ENCODE assay signal across 5 cellular contexts in the genomic region with DNA sequence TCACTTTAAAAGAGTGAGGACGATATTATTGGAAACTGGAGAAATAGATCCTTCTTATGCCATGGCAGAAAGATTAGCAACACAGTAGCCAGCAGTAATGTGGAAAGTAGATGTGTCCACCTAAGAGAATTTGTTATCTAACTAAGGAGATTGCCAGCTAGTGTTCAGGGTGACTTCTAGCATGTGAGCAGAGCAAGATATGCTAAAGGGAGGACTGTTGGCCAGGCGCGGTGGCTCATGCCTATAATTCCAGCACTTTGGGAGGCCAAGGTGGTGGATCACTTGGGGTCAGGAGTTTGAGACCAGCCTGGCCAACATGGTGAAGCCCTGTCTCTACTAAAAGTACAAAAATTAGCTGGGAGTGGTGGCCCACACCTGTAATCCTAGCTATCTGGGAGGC. TPM values are rescaled to one million over a fixed set of nuclear protein-coding genes. Genes with fewer than 3 reads are reported as not detected.
DNase-seq lines count a peak whose midpoint lies in the region; ATAC-seq, FAIRE-seq and TF ChIP-seq lines count a peak whose summit lies in the region.
"Not testable (repeated sequence)": the region's sequence is repeated elsewhere in the genome, so short reads cannot be mapped to it uniquely, and the experiment has no call there.

No MANE protein-coding gene starts in this region.

- H3K4me1 ChIP-seq in IMR-90 (ENCODE audit: control insufficient read depth, insufficient read depth, low read length); K562 (replicated peaks in 1 of 2; ENCODE audit: control insufficient read depth in 2 of 2, insufficient read depth in 2 of 2, low read length in 2 of 2); keratinocyte (ENCODE audit: control insufficient read depth, extremely low read depth, insufficient read depth, low read length); testis: not testable (repeated sequence)

- not testable (repeated sequence) for FAIRE-seq in K562 (lab: Jason Lieb, UNC)
- peak; percentile 23 for FAIRE-seq in keratinocyte (lab: Jason Lieb, UNC)

- not testable (repeated sequence) for H3K18ac ChIP-seq in IMR-90 (ENCODE audit: low read depth, low read length)

- not testable (repeated sequence) for H4K8ac ChIP-seq in IMR-90 (ENCODE audit: low read depth in 2 of 2, low read length in 2 of 2)

- H3K14ac ChIP-seq in IMR-90 (replicated peaks; ENCODE audit: low read depth, low read length): not testable (repeated sequence)

- POLR2A ChIA-PET in IMR-90 (lab: Charles Lee; ENCODE audit: unreplicated experiment): not testable (repeated sequence)
- POLR2A ChIA-PET in K562 (lab: Yijun Ruan, JAX): interaction anchor here (0.5 kb wide), 1 partner anchor 16 kb away, joined by 5 read pairs; no protein-coding TSS in a partner anchor

- H2AFZ ChIP-seq in IMR-90 (replicated peaks; ENCODE audit: low read length, poor library complexity); K562 (ENCODE audit: low read depth, low read length); keratinocyte (ENCODE audit: control insufficient read depth, low read length): not testable (repeated sequence)

- no CpG with 5 or more reads among the region's 3 CpGs for WGBS in IMR-90 (ENCODE audit: extremely low coverage in 2 of 2, insufficient read length in 1 of 2), 2 experiments
- WGBS in K562 (ENCODE audit: insufficient coverage, low coverage, missing lambda C conversion rate): 5% methylated on average over 3 of the region's 3 CpGs
- 56 to 73% methylated on average over 3 of the region's 3 CpGs for WGBS in testis, 2 donors

- H3K4me2 ChIP-seq in IMR-90 (ENCODE audit: low read depth, low read length); K562 (ENCODE audit: insufficient read depth, low read length); keratinocyte (ENCODE audit: control insufficient read depth, extremely low read depth, insufficient read depth, low read depth, low read length): not testable (repeated sequence)

- not testable (repeated sequence) for H2AK9ac ChIP-seq in IMR-90 (replicated peaks; ENCODE audit: low read depth, low read length, poor library complexity)

- not testable (repeated sequence) for TF ChIP-seq EP300 in K562 (IDR thresholded peaks at IDR 0.05; ENCODE audit: low read length)

- H3K27me3 ChIP-seq in IMR-90 (ENCODE audit: control insufficient read depth, insufficient read depth, low read length); K562 (ENCODE audit: control insufficient read depth in 2 of 2, insufficient read depth in 2 of 2, low read length in 2 of 2); keratinocyte (ENCODE audit: control insufficient read depth, extremely low read depth, insufficient read depth, low read length); testis: not testable (repeated sequence)

- H3K4me3 ChIP-seq in IMR-90 (ENCODE audit: insufficient read depth, low read depth, low read length); K562; keratinocyte (ENCODE audit: control insufficient read depth in 2 of 3, extremely low read depth in 1 of 3, insufficient read depth in 2 of 3, low read depth in 1 of 3, low read length in 3 of 3); testis: not testable (repeated sequence)

- TF ChIP-seq POLR2A in IMR-90 (IDR thresholded peaks at IDR 0.05; ENCODE audit: low read depth, low read length); K562 (conservative IDR thresholded peaks at IDR 0.05); erythroblast (IDR thresholded peaks at IDR 0.05; ENCODE audit: low read length); testis (IDR thresholded peaks at IDR 0.05): not testable (repeated sequence)

- H3K9me3 ChIP-seq in IMR-90 (ENCODE audit: control insufficient read depth, insufficient read depth, low read length); K562 (replicated peaks; ENCODE audit: control insufficient read depth, insufficient read depth, low read depth, low read length); keratinocyte (ENCODE audit: control insufficient read depth, low read depth, low read length); testis: not testable (repeated sequence)

- dilution Hi-C loops in IMR-90 (cut with HindIII; ENCODE audit: low sequenced_read_pairs, unreplicated experiment); keratinocyte (cut with MboI; ENCODE audit: extremely low pct_ligation_motif_present, low sequenced_read_pairs): not testable (repeated sequence)

- not testable (repeated sequence) for H3K79me1 ChIP-seq in IMR-90 (ENCODE audit: low read depth in 1 of 2, low read length in 2 of 2)

- H4K20me1 ChIP-seq in IMR-90 (ENCODE audit: insufficient read depth, low read length); K562 (replicated peaks; ENCODE audit: control insufficient read depth, insufficient read depth, low read length); keratinocyte (ENCODE audit: control insufficient read depth, extremely low read depth, insufficient read depth, low read length): not testable (repeated sequence)

- TF ChIP-seq RAD21 in IMR-90 (IDR thresholded peaks at IDR 0.05; ENCODE audit: low read length); K562 (CRISPR knock-in tag; conservative IDR thresholded peaks at IDR 0.05 in 1 of 2, IDR thresholded peaks at IDR 0.05 in 1 of 2): not testable (repeated sequence)

- H3K27ac ChIP-seq in IMR-90 (ENCODE audit: insufficient read depth, low read length); K562 (ENCODE audit: extremely low read depth, low read depth, low read length); keratinocyte (ENCODE audit: control insufficient read depth, insufficient read depth, low read length); testis: not testable (repeated sequence)

- H3K9ac ChIP-seq in IMR-90 (ENCODE audit: low read depth, low read length); K562 (ENCODE audit: insufficient read depth in 1 of 2, low read depth in 2 of 2, low read length in 2 of 2); keratinocyte (ENCODE audit: control insufficient read depth, extremely low read depth, insufficient read depth, low read length): not testable (repeated sequence)

- ATAC-seq in IMR-90 (ENCODE audit: low read depth): not testable (repeated sequence)
- ATAC-seq in K562: peak; percentile 46; the same call in 2 of the 3 replicates

- H4K5ac ChIP-seq in IMR-90 (ENCODE audit: low read depth, low read length): not testable (repeated sequence)

- not testable (repeated sequence) for H2BK20ac ChIP-seq in IMR-90 (ENCODE audit: low read depth, low read length)

- 0 out of 3 replicates have a peak overlapping the region, but pooled peaks have one; percentile 45 for H2BK15ac ChIP-seq in IMR-90 (ENCODE audit: low read depth, low read length)

- H3K4ac ChIP-seq in IMR-90 (ENCODE audit: low read depth, low read length): not testable (repeated sequence)

- not testable (repeated sequence) for H2BK5ac ChIP-seq in IMR-90 (ENCODE audit: low read depth, low read length, poor library complexity, severe bottlenecking)

- CTCF ChIA-PET in IMR-90 (lab: Yijun Ruan, JAX): interaction anchor here (0.6 kb wide), 1 partner anchor 12 kb away, joined by 6 read pairs; no protein-coding TSS in a partner anchor
- CTCF ChIA-PET in K562 (lab: Yijun Ruan, JAX; ENCODE audit: low intra/inter-chr PET ratio): not testable (repeated sequence)

- intact Hi-C loops in IMR-90 (cut with micrococcal nuclease); testis (cut with DNase I; ENCODE audit: low total_unique reads): not testable (repeated sequence)
- intact Hi-C loops in K562 (cut with micrococcal nuclease): loop anchor here (10.0 kb wide), 1 partner anchor 1576 kb away; no protein-coding TSS in a partner anchor

- in situ Hi-C loops in IMR-90 (cut with MboI; ENCODE audit: low sequenced_read_pairs) (loop anchor here (5.0 kb wide), 1 partner anchor 238 kb away; no protein-coding TSS in a partner anchor), K562 (cut with MboI) (loop anchor here (5.0 kb wide), 1 partner anchor 238 kb away; no protein-coding TSS in a partner anchor)

- H4K91ac ChIP-seq in IMR-90 (ENCODE audit: insufficient read depth, low read depth, low read length): not testable (repeated sequence)

- H2BK120ac ChIP-seq in IMR-90 (ENCODE audit: low read depth, low read length): peak overlapping the region; percentile 29

- H3K36me3 ChIP-seq in IMR-90 (ENCODE audit: control insufficient read depth, insufficient read depth, low read length); K562 (ENCODE audit: control insufficient read depth, insufficient read depth, low read length); keratinocyte (ENCODE audit: control insufficient read depth in 2 of 2, extremely low read depth in 1 of 2, insufficient read depth in 2 of 2, low read length in 2 of 2); testis (ENCODE audit: low read depth, missing control alignments): not testable (repeated sequence)

- not testable (repeated sequence) for H3K56ac ChIP-seq in IMR-90 (ENCODE audit: extremely low read depth, insufficient read depth, low read length)

- not testable (repeated sequence) for H3K23ac ChIP-seq in IMR-90 (ENCODE audit: low read depth, low read length)

- not testable (repeated sequence) for TF ChIP-seq CTCF in IMR-90 (conservative IDR thresholded peaks at IDR 0.05; ENCODE audit: low read depth, low read length); K562 (IDR thresholded peaks at IDR 0.05 in 2 of 3, conservative IDR thresholded peaks at IDR 0.05 in 1 of 3; ENCODE audit: insufficient read depth in 2 of 3, low read depth in 1 of 3, low read length in 3 of 3); keratinocyte (optimal IDR thresholded peaks at IDR 0.05 in 1 of 3, IDR thresholded peaks at IDR 0.05 in 1 of 3, conservative IDR thresholded peaks at IDR 0.05 in 1 of 3; ENCODE audit: extremely low read depth in 1 of 3, insufficient read depth in 2 of 3, low read length in 3 of 3); testis (IDR thresholded peaks at IDR 0.05)

- BruUV-seq in IMR-90 (replicated peaks; lab: Mats Ljungman, UMichigan); K562 (replicated peaks; lab: Mats Ljungman, UMichigan): not testable (repeated sequence)

- H3K9me1 ChIP-seq in IMR-90 (ENCODE audit: insufficient read depth, low read length); K562 (ENCODE audit: control insufficient read depth, insufficient read depth, low read length); keratinocyte (ENCODE audit: control insufficient read depth, extremely low read depth, insufficient read depth, low read length): not testable (repeated sequence)

- not testable (repeated sequence) for H3K79me2 ChIP-seq in K562 (ENCODE audit: control insufficient read depth, insufficient read depth, low read length); keratinocyte (ENCODE audit: control insufficient read depth, insufficient read depth, low read length)

- DNase-seq in IMR-90; keratinocyte (ENCODE audit: low read depth, low spot score): not testable (repeated sequence)
- DNase-seq in K562 (ENCODE audit: extremely low read depth in 1 of 4, low spot score in 3 of 4) (peak in 1 of 4 experiments; percentile 16), erythroblast (lab: John Stamatoyannopoulos, UW) (peak; percentile 2 to 32), testis (peak; percentile 52)

- H2AK5ac ChIP-seq in IMR-90 (ENCODE audit: low read depth, low read length): peak overlapping the region; percentile 64; the same call in 1 of the 2 replicates

RNA-seq across cellular contexts. Expression of a gene that starts 5.7 kb away (rescaled TPM):
- total RNA-seq in IMR-90 (2012; rRNA removed): 76.7 and 132 TPM in 2 replicates
- polyA plus RNA-seq in IMR-90 (2012; rRNA removed): 102 and 126 TPM in 2 replicates
- polyA plus RNA-seq in IMR-90 (2012; cell fraction: cytosol; rRNA removed): 69.7 and 87.7 TPM in 2 replicates
- 44.4 and 51.1 TPM in 2 replicates for polyA plus RNA-seq in IMR-90 (2012; cell fraction: nucleus; rRNA removed; ENCODE audit: low replicate concordance)
- 81.4 and 164 TPM in 2 replicates for total RNA-seq in K562 (2011; cell fraction: chromatin; rRNA removed; ENCODE audit: low replicate concordance)
- total RNA-seq in K562 (2011; cell fraction: nucleolus; rRNA removed): 95.6 and 99.2 TPM in 2 replicates
- total RNA-seq in K562 (2011; cell fraction: nucleoplasm; rRNA removed): 119 and 129 TPM in 2 replicates
- total RNA-seq in K562 (2014; rRNA removed): 128 and 135 TPM in 2 replicates
- total RNA-seq in K562 (2014; rRNA removed; fragmentation: Illumina TruSeq; extraction: Trizol): 115 and 129 TPM in 2 replicates
- total RNA-seq in K562 (2015; rRNA removed; fragmentation: Illumina TruSeq; extraction: Trizol): 142 and 158 TPM in 2 replicates
- total RNA-seq in K562 (2021): 88.1 and 94.9 TPM in 2 replicates
- 60.6 and 126 TPM in 2 replicates for polyA plus RNA-seq in K562 (2011; rRNA removed)
- 50.8 and 91.3 TPM in 2 replicates for polyA plus RNA-seq in K562 (2011; cell fraction: cytosol; rRNA removed)
- polyA plus RNA-seq in K562 (2011; cell fraction: nucleus; rRNA removed): 28.3 and 29.2 TPM in 2 replicates
- 119 and 129 TPM in 2 replicates for polyA plus RNA-seq in K562 (2012)
- polyA plus RNA-seq in K562 (2014; fragmentation: Illumina TruSeq; extraction: Trizol): 101 and 106 TPM in 2 replicates
- polyA plus RNA-seq in K562 (2014; fragmentation: Nextera tagmentation; extraction: Ambion mirVana): 10 to 100 TPM; 22.9 to 37.1 TPM
- 105 and 108 TPM in 2 replicates for polyA plus RNA-seq in K562 (2014; rRNA removed)
- 108 and 142 TPM in 2 replicates for polyA minus RNA-seq in K562 (2011; rRNA and poly(A)+ RNA removed)
- polyA minus RNA-seq in K562 (2011; cell fraction: cytosol; rRNA and poly(A)+ RNA removed): 21.8 and 38.4 TPM in 2 replicates
- 31.5 and 35.0 TPM in 2 replicates for polyA minus RNA-seq in K562 (2011; cell fraction: nucleus; rRNA and poly(A)+ RNA removed)
- 103 to 192 TPM (median 134 TPM) in 3 replicates for polyA plus RNA-seq in keratinocyte
- polyA plus RNA-seq in keratinocyte (2011; ENCODE audit: low read depth): 136 TPM
- polyA plus RNA-seq in keratinocyte (2011; cell fraction: cytosol; rRNA removed): 96.6 and 128 TPM in 2 replicates
- 131 and 237 TPM in 2 replicates for polyA plus RNA-seq in keratinocyte (2011; cell fraction: nucleus; rRNA removed)
- 126 and 174 TPM in 2 replicates for polyA plus RNA-seq in keratinocyte (2012; ENCODE audit: low replicate concordance)
- 45.0 to 130 TPM (median 57.6 TPM) in 3 replicates for polyA minus RNA-seq in keratinocyte
- polyA minus RNA-seq in keratinocyte (2011; cell fraction: cytosol; rRNA and poly(A)+ RNA removed): 95.0 TPM
- 62.1 and 74.8 TPM in 2 replicates for polyA minus RNA-seq in keratinocyte (2011; cell fraction: nucleus; rRNA and poly(A)+ RNA removed)
- 10 to 100 TPM; 44.6 to 82.5 TPM for total RNA-seq in testis
- 59.5 TPM for polyA plus RNA-seq in testis (ENCODE audit: insufficient read depth, low read depth, low replicate concordance)

RNA-seq across cellular contexts. Expression of a gene that starts 38.8 kb away (rescaled TPM):
- total RNA-seq in IMR-90 (2012; rRNA removed) (55.8 and 70.8 TPM in 2 replicates), K562 (2014; rRNA removed) (0.86 and 4.1 TPM in 2 replicates), K562 (2014; rRNA removed; fragmentation: Illumina TruSeq; extraction: Trizol) (1.1 and 1.2 TPM in 2 replicates), K562 (2015; rRNA removed; fragmentation: Illumina TruSeq; extraction: Trizol) (1.3 and 1.5 TPM in 2 replicates), K562 (2021) (2.5 and 2.6 TPM in 2 replicates), testis (100 to 1,000 TPM in 1 of 2 donors, 10 to 100 TPM in 1; 89.7 to 153 TPM)
- polyA plus RNA-seq in IMR-90 (2012; rRNA removed) (24.9 and 25.6 TPM in 2 replicates), K562 (2011; rRNA removed) (1.9 and 3.2 TPM in 2 replicates), K562 (2014; fragmentation: Illumina TruSeq; extraction: Trizol) (0.97 and 1.1 TPM in 2 replicates), K562 (2014; fragmentation: Nextera tagmentation; extraction: Ambion mirVana) (under 1 TPM; 0.17 to 0.37 TPM), K562 (2014; rRNA removed) (0.67 and 0.91 TPM in 2 replicates), keratinocyte (67.2 to 97.9 TPM (median 68.1 TPM) in 3 replicates), testis (ENCODE audit: insufficient read depth, low read depth, low replicate concordance) (28.3 TPM)
- polyA plus RNA-seq in IMR-90 (2012; cell fraction: cytosol; rRNA removed): 6.4 and 35.1 TPM in 2 replicates
- polyA plus RNA-seq in IMR-90 (2012; cell fraction: nucleus; rRNA removed; ENCODE audit: low replicate concordance): 57.2 and 111 TPM in 2 replicates
- total RNA-seq in K562 (2011; cell fraction: chromatin; rRNA removed; ENCODE audit: low replicate concordance): 0.92 and 4.1 TPM in 2 replicates
- 0.66 and 3.7 TPM in 2 replicates for total RNA-seq in K562 (2011; cell fraction: nucleolus; rRNA removed)
- total RNA-seq in K562 (2011; cell fraction: nucleoplasm; rRNA removed): 0.51 and 0.84 TPM in 2 replicates
- polyA plus RNA-seq in K562 (2011; cell fraction: cytosol; rRNA removed): 1.5 and 4.8 TPM in 2 replicates
- 4.3 and 10.7 TPM in 2 replicates for polyA plus RNA-seq in K562 (2011; cell fraction: nucleus; rRNA removed)
- polyA plus RNA-seq in K562 (2012): 2.0 TPM in 2 replicates
- polyA minus RNA-seq in K562 (2011; rRNA and poly(A)+ RNA removed): 5.4 and 9.5 TPM in 2 replicates
- polyA minus RNA-seq in K562 (2011; cell fraction: cytosol; rRNA and poly(A)+ RNA removed): 2.4 and 4.6 TPM in 2 replicates
- polyA minus RNA-seq in K562 (2011; cell fraction: nucleus; rRNA and poly(A)+ RNA removed): 7.8 and 13.5 TPM in 2 replicates
- polyA plus RNA-seq in keratinocyte (2011; ENCODE audit: low read depth): 16.4 TPM
- 33.7 and 55.3 TPM in 2 replicates for polyA plus RNA-seq in keratinocyte (2011; cell fraction: cytosol; rRNA removed)
- polyA plus RNA-seq in keratinocyte (2011; cell fraction: nucleus; rRNA removed): 212 and 220 TPM in 2 replicates
- polyA plus RNA-seq in keratinocyte (2012; ENCODE audit: low replicate concordance): 14.4 and 79.4 TPM in 2 replicates
- polyA minus RNA-seq in keratinocyte: 135 to 276 TPM (median 155 TPM) in 3 replicates
- polyA minus RNA-seq in keratinocyte (2011; cell fraction: cytosol; rRNA and poly(A)+ RNA removed): 130 TPM
- 202 and 246 TPM in 2 replicates for polyA minus RNA-seq in keratinocyte (2011; cell fraction: nucleus; rRNA and poly(A)+ RNA removed)
